In genomic region chr7:76328390-76328789, GRCh38 we compare ENCODE assay signal across 1 cellular context.
TF ChIP-seq lines count a peak whose summit lies in the region.

No MANE protein-coding gene starts in this region.

TF ChIP-seq in HCT116, 20 proteins besides CTCF, POLR2A, EP300 and RAD21 (continued from another document):
- TF ChIP-seq REST (IDR thresholded peaks at IDR 0.05; ENCODE audit: low read depth), result no peak
- TF ChIP-seq ZBTB33 (IDR thresholded peaks at IDR 0.05; ENCODE audit: extremely low read depth, insufficient replicate concordance, low read length), result no peak
- TF ChIP-seq ZNF274 (IDR thresholded peaks at IDR 0.05; ENCODE audit: low read depth, low read length), result no peak
- TF ChIP-seq JUND (IDR thresholded peaks at IDR 0.05), result no peak
- TF ChIP-seq ZFX (IDR thresholded peaks at IDR 0.05), result no peak
- TF ChIP-seq EZH2phosphoT487 (IDR thresholded peaks at IDR 0.05; ENCODE audit: borderline replicate concordance), result no peak
- no peak for TF ChIP-seq TCF7L2 (IDR thresholded peaks at IDR 0.05; ENCODE audit: borderline replicate concordance, extremely low read depth, insufficient read depth, insufficient read length)
- no peak for TF ChIP-seq ATF3 (IDR thresholded peaks at IDR 0.05)
- no peak for TF ChIP-seq FOSL1 (IDR thresholded peaks at IDR 0.05; ENCODE audit: low read depth)
